ENCODE assay signal across 21 cellular contexts in genomic region chr15:65258370-65258769, GRCh38. TPM values are rescaled to one million over a fixed set of nuclear protein-coding genes. Genes with fewer than 3 reads are reported as not detected.
A peak's percentile ranks its signal among the peaks of the same experiment; 100 is the strongest.
DNase-seq lines count a peak whose midpoint lies in the region; ATAC-seq and TF ChIP-seq lines count a peak whose summit lies in the region.
"Had no signal": no experiment of that assay in that cellular context is flagged by ENCODE, and none has a peak within 500 bp of the region (broad histone marks: within the 10 kb centered on the region; RNA-seq: fewer than 3 reads in every experiment).

No MANE protein-coding gene starts in this region.

- no peak overlapping the region for H3K4me3 Mint-ChIP-seq in MCF 10A (ENCODE audit: unreplicated experiment)
- H3K4me3 Mint-ChIP-seq: activated T-cell treated with anti-CD3 and anti-CD28 coated beads, Interleukin-2, amount 50 U/mL, for 72 hours; effector memory CD8-positive, alpha-beta T cell; neural progenitor cell; stimulated activated memory B cell treated with anti-CD40 and anti-IgM and Interleukin-4, amounts not matched to agents 10 μg/mL and 1 μg/mL and 100 μg/mL, for 72 hours had no signal

- peak overlapping the region; percentile 46 for H4K91ac ChIP-seq in mesenchymal stem cell (ENCODE audit: low read length)

- no peaks in the 10 kb centered on the region for H3K79me1 ChIP-seq in mesenchymal stem cell (replicated peaks; ENCODE audit: low read length, poor library complexity, severe bottlenecking)

- H3K4me3 ChIP-seq in AG10803 (ENCODE audit: low read length) (no peak overlapping the region), mesenchymal stem cell (ENCODE audit: insufficient read depth in 1 of 2, low read depth in 1 of 2, low read length in 2 of 2) (no peak overlapping the region), smooth muscle cell (no peak overlapping the region)
- H3K4me3 ChIP-seq: neural progenitor cell had no signal

- H3K14ac ChIP-seq in mesenchymal stem cell (ENCODE audit: low read length in 2 of 2), result peak overlapping the region in 1 of 2 experiments; percentile 68

- H3F3A ChIP-seq in smooth muscle cell (ENCODE audit: low read depth), result peaks cover 15% of the 10 kb centered on the region

- no peaks in the 10 kb centered on the region for H4K20me1 ChIP-seq in smooth muscle cell (ENCODE audit: low read depth)

- BruUV-seq in MCF 10A (replicated peaks; lab: Mats Ljungman, UMichigan), result TSS peak; percentile 31

- H2BK15ac ChIP-seq in mesenchymal stem cell (ENCODE audit: low read depth, poor library complexity, severe bottlenecking), result peak overlapping the region; percentile 75

- no peaks in the 10 kb centered on the region for H3K79me2 ChIP-seq in smooth muscle cell (ENCODE audit: low read depth)

- H3K36me3 Mint-ChIP-seq in MCF 10A (ENCODE audit: insufficient read depth, unreplicated experiment), result peaks cover 44% of the 10 kb centered on the region

- intact Hi-C loops in MCF 10A (cut with micrococcal nuclease), result no loop called here

- H2AK5ac ChIP-seq in mesenchymal stem cell (ENCODE audit: low read length, severe bottlenecking), result no peak overlapping the region

- DNase-seq in AG10803 (ENCODE audit: low read depth), result peak; percentile 13
- no peak for DNase-seq in MCF 10A (ENCODE audit: unreplicated experiment)
- DNase-seq in mesenchymal stem cell, result peak; percentile 24
- DNase-seq in smooth muscle cell (lab: John Stamatoyannopoulos, UW; ENCODE audit: unreplicated experiment), result no peak
- no peak for DNase-seq in anterior cingulate cortex (lab: John Stamatoyannopoulos, UW)
- no peak for DNase-seq in NCI-H1105 treated with DMSO at 0.1 percent for 48 hours (lab: John Stamatoyannopoulos, UW)
- no peak for DNase-seq in NCI-H1436 treated with DMSO at 0.1 percent for 48 hours (lab: John Stamatoyannopoulos, UW)
- DNase-seq: activated CD4-positive, CD25-positive, alpha-beta regulatory T cell treated with anti-CD3 and anti-CD28 coated beads, Interleukin-2, amount 50 U/mL, for 72 hours; activated naive CD4-positive, alpha-beta T cell treated with anti-CD3 and anti-CD28 coated beads, Interleukin-2, amount 50 U/mL, for 16 hours; activated T-cell treated with anti-CD3 and anti-CD28 coated beads, Interleukin-2, amount 50 U/mL, for 72 hours; C1 segment of cervical spinal cord; effector memory CD8-positive, alpha-beta T cell; GF-D8; KBM-7; NCI-H2081 treated with DMSO at 0.1 percent for 48 hours; trophoblast cell had no signal

- H3K4ac ChIP-seq in mesenchymal stem cell (ENCODE audit: low read depth in 1 of 2, low read length in 2 of 2), result peak overlapping the region in 1 of 2 experiments; percentile 77

- no peak overlapping the region for H2BK5ac ChIP-seq in mesenchymal stem cell (ENCODE audit: low read depth, low read length, poor library complexity, severe bottlenecking)

- H3K4me2 ChIP-seq in mesenchymal stem cell (ENCODE audit: low read length, poor library complexity, severe bottlenecking) (no peak overlapping the region), smooth muscle cell (peak overlapping the region; percentile 11)
- H3K4me2 ChIP-seq: neural progenitor cell had no signal

- TF ChIP-seq CTCF in AG10803 (conservative IDR thresholded peaks at IDR 0.05; ENCODE audit: low read length), result no peak
- TF ChIP-seq CTCF in MCF 10A (IDR thresholded peaks at IDR 0.05; ENCODE audit: unreplicated experiment), result no peak
- TF ChIP-seq CTCF in smooth muscle cell (IDR thresholded peaks at IDR 0.05; ENCODE audit: borderline replicate concordance, insufficient read depth, poor library complexity, severe bottlenecking), result no peak

- no peak for ATAC-seq in HG02870 (IDR thresholded peaks at IDR 0.05; ENCODE audit: unreplicated experiment)
- ATAC-seq: activated T-cell treated with anti-CD3 and anti-CD28 coated beads, Interleukin-2, amount 50 U/mL, for 72 hours; effector memory CD8-positive, alpha-beta T cell; stimulated activated memory B cell treated with anti-CD40 and anti-IgM and Interleukin-4, amounts not matched to agents 10 μg/mL and 1 μg/mL and 100 μg/mL, for 72 hours had no signal

- H4K8ac ChIP-seq in mesenchymal stem cell (ENCODE audit: low read length), result peak overlapping the region; percentile 88

- H3K27ac ChIP-seq in mesenchymal stem cell (ENCODE audit: low read length, poor library complexity, severe bottlenecking) (no peak overlapping the region), smooth muscle cell (ENCODE audit: low read depth) (peak overlapping the region; percentile 75)
- H3K27ac ChIP-seq: neural progenitor cell had no signal

- POLR2A ChIA-PET in MCF 10A (lab: Yijun Ruan, JAX), result no interaction called here

- 82% methylated on average over 2 of the region's 2 CpGs for WGBS in mesenchymal stem cell
- WGBS in smooth muscle cell (ENCODE audit: low lambda C conversion rate), result 47% methylated on average over 2 of the region's 2 CpGs

- H2BK12ac ChIP-seq in mesenchymal stem cell (ENCODE audit: low read length in 2 of 2), result peak overlapping the region; percentile 47 to 86

- CTCF ChIA-PET in MCF 10A (lab: Yijun Ruan, JAX), result interaction anchor here (1.0 kb wide), 1 partner anchor 13 kb away, joined by 3 read pairs; no protein-coding TSS in a partner anchor

- no peaks in the 10 kb centered on the region for H3K27me3 Mint-ChIP-seq in MCF 10A (ENCODE audit: insufficient read depth, unreplicated experiment)
- H3K27me3 Mint-ChIP-seq: effector memory CD8-positive, alpha-beta T cell; stimulated activated memory B cell treated with anti-CD40 and anti-IgM and Interleukin-4, amounts not matched to agents 10 μg/mL and 1 μg/mL and 100 μg/mL, for 72 hours had no signal

- no peaks in the 10 kb centered on the region for H3K4me1 Mint-ChIP-seq in MCF 10A (ENCODE audit: insufficient read depth, unreplicated experiment)
- H3K4me1 Mint-ChIP-seq: stimulated activated memory B cell treated with anti-CD40 and anti-IgM and Interleukin-4, amounts not matched to agents 10 μg/mL and 1 μg/mL and 100 μg/mL, for 72 hours had no signal

- H3K27me3 ChIP-seq in mesenchymal stem cell (ENCODE audit: control insufficient read depth in 1 of 2, insufficient read depth in 1 of 2, low read length in 2 of 2) (no peaks in the 10 kb centered on the region), smooth muscle cell (ENCODE audit: low read depth) (no peaks in the 10 kb centered on the region)
- H3K27me3 ChIP-seq: neural progenitor cell had no signal

- peak overlapping the region; percentile 85 to 89 for H3K18ac ChIP-seq in mesenchymal stem cell (ENCODE audit: low read depth in 1 of 2, low read length in 2 of 2)

- H2BK120ac ChIP-seq in mesenchymal stem cell (ENCODE audit: low read depth, low read length), result no peak overlapping the region

- H3K9ac ChIP-seq in mesenchymal stem cell (ENCODE audit: low read length) (peak overlapping the region; percentile 51), smooth muscle cell (ENCODE audit: low read depth) (peak overlapping the region; percentile 6)
- H3K9ac ChIP-seq: neural progenitor cell had no signal

- no peak overlapping the region for H2AFZ ChIP-seq in mesenchymal stem cell (ENCODE audit: low read depth, low read length)
- H2AFZ ChIP-seq in smooth muscle cell (ENCODE audit: low read depth), result no peak overlapping the region
- H2AFZ ChIP-seq: neural progenitor cell had no signal

- H3K9me3 ChIP-seq in mesenchymal stem cell (ENCODE audit: control insufficient read depth, low read length) (no peaks in the 10 kb centered on the region), smooth muscle cell (replicated peaks; ENCODE audit: low read depth) (no peaks in the 10 kb centered on the region)

- H3K36me3 ChIP-seq in mesenchymal stem cell (ENCODE audit: control insufficient read depth in 1 of 2, insufficient read depth in 2 of 2, low read depth in 1 of 2, low read length in 2 of 2), result peaks cover 15 to 24% of the 10 kb centered on the region in 2 experiments
- H3K36me3 ChIP-seq in smooth muscle cell (ENCODE audit: low read depth), result no peaks in the 10 kb centered on the region
- H3K36me3 ChIP-seq: neural progenitor cell had no signal

- H3K9me3 Mint-ChIP-seq in MCF 10A (ENCODE audit: unreplicated experiment), result no peaks in the 10 kb centered on the region
- H3K9me3 Mint-ChIP-seq: activated T-cell treated with anti-CD3 and anti-CD28 coated beads, Interleukin-2, amount 50 U/mL, for 72 hours; effector memory CD8-positive, alpha-beta T cell; neural progenitor cell; stimulated activated memory B cell treated with anti-CD40 and anti-IgM and Interleukin-4, amounts not matched to agents 10 μg/mL and 1 μg/mL and 100 μg/mL, for 72 hours had no signal

- H3K23ac ChIP-seq in mesenchymal stem cell (ENCODE audit: low read length in 2 of 2), result no peak overlapping the region

- no peak overlapping the region for H3K27ac Mint-ChIP-seq in MCF 10A (ENCODE audit: low read depth, unreplicated experiment)
- H3K27ac Mint-ChIP-seq: activated T-cell treated with anti-CD3 and anti-CD28 coated beads, Interleukin-2, amount 50 U/mL, for 72 hours; stimulated activated memory B cell treated with anti-CD40 and anti-IgM and Interleukin-4, amounts not matched to agents 10 μg/mL and 1 μg/mL and 100 μg/mL, for 72 hours had no signal

- peaks cover 4% of the 10 kb centered on the region for H3K4me1 ChIP-seq in mesenchymal stem cell (ENCODE audit: control insufficient read depth, insufficient read depth, low read depth, low read length)
- no peaks in the 10 kb centered on the region for H3K4me1 ChIP-seq in smooth muscle cell (ENCODE audit: low read depth)

RNA-seq across cellular contexts. Expression of gene PARP16, which starts 28.3 kb away (rescaled TPM):
- 5.9 and 6.1 TPM in 2 replicates for total RNA-seq in MCF 10A (2022)
- polyA plus RNA-seq in mesenchymal stem cell (2013, experiment 1 of 2), result 3.5 TPM
- polyA plus RNA-seq in mesenchymal stem cell (2013, experiment 2 of 2), result 3.9 TPM
- total RNA-seq in smooth muscle cell, result 6.0 and 10.0 TPM in 2 replicates
- 11.7 and 15.1 TPM in 2 replicates for polyA plus RNA-seq in smooth muscle cell

RNA-seq across cellular contexts. Expression of gene RNU5A-1, which starts 37.5 kb away (rescaled TPM):
- total RNA-seq in MCF 10A (2022), result not detected in 2 replicates
- polyA plus RNA-seq in mesenchymal stem cell (2013, experiment 1 of 2), result not detected
- not detected for polyA plus RNA-seq in mesenchymal stem cell (2013, experiment 2 of 2)
- total RNA-seq in smooth muscle cell, result not detected in 2 replicates
- not detected in 2 replicates for polyA plus RNA-seq in smooth muscle cell
- total RNA-seq: activated T-cell treated with anti-CD3 and anti-CD28 coated beads, Interleukin-2, amount 50 U/mL, for 72 hours; NCI-H460 had no signal
- polyA plus RNA-seq: keratinocyte had no signal

RNA-seq across cellular contexts. Expression of gene RNU5B-1, which starts 46.1 kb away (rescaled TPM):
- total RNA-seq in MCF 10A (2022) (not detected in 2 replicates), smooth muscle cell (not detected in 2 replicates)
- not detected for polyA plus RNA-seq in mesenchymal stem cell (2013, experiment 1 of 2)
- polyA plus RNA-seq in mesenchymal stem cell (2013, experiment 2 of 2), result not detected
- not detected in 2 replicates for polyA plus RNA-seq in smooth muscle cell
- total RNA-seq: activated T-cell treated with anti-CD3 and anti-CD28 coated beads, Interleukin-2, amount 50 U/mL, for 72 hours; NCI-H460 had no signal
- polyA plus RNA-seq: keratinocyte had no signal

RNA-seq across cellular contexts. Expression of gene CILP, which starts 47.1 kb away (rescaled TPM):
- total RNA-seq in MCF 10A (2022) (not detected in 2 replicates), smooth muscle cell (84.4 and 114 TPM in 2 replicates)
- 0.06 TPM for polyA plus RNA-seq in mesenchymal stem cell (2013, experiment 1 of 2)
- polyA plus RNA-seq in mesenchymal stem cell (2013, experiment 2 of 2), result 0.05 TPM
- 87.9 and 125 TPM in 2 replicates for polyA plus RNA-seq in smooth muscle cell
- total RNA-seq: NCI-H460 had no signal
- polyA plus RNA-seq: keratinocyte had no signal

Comparison
In these comparisons a context has a peak if more than half of its experiments do, and no peak if none do; other contexts are left out.
1. DNase-seq: peak in AG10803 (single experiment) and mesenchymal stem cell (single experiment); none in MCF 10A (single experiment), smooth muscle cell (single experiment), anterior cingulate cortex (0 of 58), NCI-H1105 treated with DMSO at 0.1 percent for 48 hours (single experiment) and NCI-H1436 treated with DMSO at 0.1 percent for 48 hours (single experiment).
2. RNA of gene RNU5B-1, which starts 46.1 kb away (total RNA-seq): not detected in MCF 10A; not detected in smooth muscle cell; every median in the first group is over 10 times any median in the second.